Comparison of ENCODE assay signal across 8 cellular contexts in genomic region chr15:41492597-41493204, GRCh38. TPM values are rescaled to one million over a fixed set of nuclear protein-coding genes. Genes with fewer than 3 reads are reported as not detected.
DNase-seq lines count a peak whose midpoint lies in the region; ATAC-seq and TF ChIP-seq lines count a peak whose summit lies in the region.

No MANE protein-coding gene starts in this region.

- no peak for ATAC-seq in naive thymus-derived CD4-positive, alpha-beta T cell
- ATAC-seq in GM19452 (IDR thresholded peaks at IDR 0.05; ENCODE audit: unreplicated experiment) = no peak

- CTCF ChIA-PET in naive thymus-derived CD4-positive, alpha-beta T cell (lab: Charles Lee) = interaction anchor here (0.6 kb wide), 1 partner anchor 11 kb away, joined by 3 read pairs; no protein-coding TSS in a partner anchor
- CTCF ChIA-PET in HEK293T (lab: Yijun Ruan, JAX) = interaction anchor here (0.5 to 0.7 kb wide), 3 partner anchors 40 to 250 kb away, joined by 3 to 6 read pairs (median 3); no protein-coding TSS in a partner anchor

- DNase-seq in BE2C (no peak), breast epithelium (ENCODE audit: low spot score in 2 of 2) (no peak), middle frontal gyrus (ENCODE audit: extremely low spot score, low spot score) (no peak), EL (no peak), HEK293T (ENCODE audit: extremely low spot score) (no peak)
- DNase-seq in naive thymus-derived CD4-positive, alpha-beta T cell = no peak

- POLR2A ChIA-PET in naive thymus-derived CD4-positive, alpha-beta T cell (lab: Charles Lee) = interaction anchor here (0.6 to 1.1 kb wide), 3 partner anchors 13 to 257 kb away, joined by 3 read pairs; partner anchors contain the start of gene MGA
- POLR2A ChIA-PET in HEK293T (lab: Yijun Ruan, JAX) = interaction anchor here (0.7 to 1.4 kb wide), 12 partner anchors 8 to 60 kb away, joined by 3 to 8 read pairs (median 4); partner anchors contain the start of genes LTK and RPAP1

- H3K4me1 Mint-ChIP-seq in naive thymus-derived CD4-positive, alpha-beta T cell = peaks cover 6 to 39% (median 11%) of the 10 kb centered on the region in 7 donors

- WGBS in HUES64 = 14% methylated on average over 15 of the region's 15 CpGs

- peak overlapping the region in 4 of 9 donors; percentile 26 to 62 (median 57) for H3K27ac Mint-ChIP-seq in naive thymus-derived CD4-positive, alpha-beta T cell

- H3K9me3 Mint-ChIP-seq in naive thymus-derived CD4-positive, alpha-beta T cell = peaks cover 0 to 2% (median 0%) of the 10 kb centered on the region in 11 donors

- H3K36me3 ChIP-seq in BE2C (no peaks in the 10 kb centered on the region), HUES64 (ENCODE audit: insufficient read depth, low read length) (no peaks in the 10 kb centered on the region), breast epithelium (no peaks in the 10 kb centered on the region)
- no peaks in the 10 kb centered on the region for H3K36me3 ChIP-seq in naive thymus-derived CD4-positive, alpha-beta T cell (ENCODE audit: control insufficient read depth in 2 of 3, insufficient read depth in 3 of 3, low read length in 3 of 3)

- TF ChIP-seq POLR2A in breast epithelium (IDR thresholded peaks at IDR 0.05) = no peak

- peak overlapping the region; percentile 74 to 91 (median 87) for H3K4me3 Mint-ChIP-seq in naive thymus-derived CD4-positive, alpha-beta T cell

- H3K9me3 ChIP-seq in BE2C = no peaks in the 10 kb centered on the region
- no peaks in the 10 kb centered on the region for H3K9me3 ChIP-seq in HUES64 (ENCODE audit: insufficient read depth, low read depth, low read length)
- no peaks in the 10 kb centered on the region for H3K9me3 ChIP-seq in breast epithelium
- no peaks in the 10 kb centered on the region for H3K9me3 ChIP-seq in naive thymus-derived CD4-positive, alpha-beta T cell (ENCODE audit: control insufficient read depth in 2 of 3, low read length in 3 of 3)

- H3K9ac ChIP-seq in HUES64 (ENCODE audit: low read depth, low read length) = no peak overlapping the region

- H3K4me1 ChIP-seq in BE2C = peaks cover 5% of the 10 kb centered on the region
- H3K4me1 ChIP-seq in HUES64 (ENCODE audit: insufficient read depth, low read length) = peaks cover 5% of the 10 kb centered on the region
- H3K4me1 ChIP-seq in breast epithelium = peaks cover 9 to 14% of the 10 kb centered on the region in 2 donors
- H3K4me1 ChIP-seq in naive thymus-derived CD4-positive, alpha-beta T cell (ENCODE audit: control insufficient read depth in 2 of 2, insufficient read depth in 2 of 2, low read length in 2 of 2) = peaks cover 11 to 20% of the 10 kb centered on the region in 2 donors

- peaks cover 0 to 4% (median 0%) of the 10 kb centered on the region in 5 donors for H3K36me3 Mint-ChIP-seq in naive thymus-derived CD4-positive, alpha-beta T cell

- H3K27me3 Mint-ChIP-seq in naive thymus-derived CD4-positive, alpha-beta T cell = peaks cover 30 to 40% (median 35%) of the 10 kb centered on the region in 5 donors

- H3K27ac ChIP-seq in HUES64 (ENCODE audit: low read depth, low read length) = no peak overlapping the region
- H3K27ac ChIP-seq in breast epithelium = peak overlapping the region in 1 of 2 donors; percentile 49
- peak overlapping the region; percentile 29 for H3K27ac ChIP-seq in naive thymus-derived CD4-positive, alpha-beta T cell (ENCODE audit: low read depth, low read length)

- peaks cover 5% of the 10 kb centered on the region for H3K27me3 ChIP-seq in BE2C
- peaks cover 75% of the 10 kb centered on the region for H3K27me3 ChIP-seq in HUES64 (ENCODE audit: insufficient read depth, low read length)
- H3K27me3 ChIP-seq in breast epithelium = peaks cover 7 to 25% of the 10 kb centered on the region in 2 donors
- peaks cover 0 to 8% of the 10 kb centered on the region in 2 donors for H3K27me3 ChIP-seq in naive thymus-derived CD4-positive, alpha-beta T cell (ENCODE audit: control insufficient read depth in 2 of 2, insufficient read depth in 2 of 2, low read length in 2 of 2)

- H3K4me3 ChIP-seq in BE2C (ENCODE audit: low read depth, low read length) (peak overlapping the region; percentile 70), HUES64 (ENCODE audit: low read length) (peak overlapping the region; percentile 59), breast epithelium (peak overlapping the region; percentile 55 to 84 (median 67))
- peak overlapping the region; percentile 70 for H3K4me3 ChIP-seq in naive thymus-derived CD4-positive, alpha-beta T cell (ENCODE audit: low read length)

- intact Hi-C loops in breast epithelium (cut with DNase I; ENCODE audit: low total_unique reads) = no loop called here
- intact Hi-C loops in naive thymus-derived CD4-positive, alpha-beta T cell (cut with micrococcal nuclease) = loop anchor here (1.0 to 10.0 kb wide), 5 partner anchors 10 to 925 kb away; partner anchors contain the start of genes CCDC32 (in 1 of the 2), RPAP1 (in 1 of the 2), RPUSD2 (in 1 of the 2) and RTF1 (in 1 of the 2)

- no peak for TF ChIP-seq CTCF in BE2C (IDR thresholded peaks at IDR 0.05; ENCODE audit: low read depth, low read length)
- no peak for TF ChIP-seq CTCF in breast epithelium (IDR thresholded peaks at IDR 0.05)

TF ChIP-seq in HEK293T, 16 proteins besides CTCF, POLR2A, EP300 and RAD21:
- TF ChIP-seq HDGF (IDR thresholded peaks at IDR 0.05; ENCODE audit: borderline replicate concordance) = no peak
- no peak for TF ChIP-seq NFRKB (IDR thresholded peaks at IDR 0.05)
- no peak for TF ChIP-seq BHLHE40 (IDR thresholded peaks at IDR 0.05; ENCODE audit: borderline replicate concordance)
- no peak for TF ChIP-seq SUZ12 (IDR thresholded peaks at IDR 0.05)
- TF ChIP-seq FOXM1 (IDR thresholded peaks at IDR 0.05; ENCODE audit: borderline replicate concordance) = no peak
- TF ChIP-seq ZNF384 (IDR thresholded peaks at IDR 0.05) = no peak
- TF ChIP-seq FOXK2 (IDR thresholded peaks at IDR 0.05) = no peak
- TF ChIP-seq CTBP1 (IDR thresholded peaks at IDR 0.05; ENCODE audit: borderline replicate concordance) = no peak
- TF ChIP-seq FOXA1 (IDR thresholded peaks at IDR 0.05) = no peak
- no peak for TF ChIP-seq ELF4 (IDR thresholded peaks at IDR 0.05)
- no peak for TF ChIP-seq LEF1 (IDR thresholded peaks at IDR 0.05; ENCODE audit: borderline replicate concordance)
- no peak for TF ChIP-seq SP1 (IDR thresholded peaks at IDR 0.05)
- no peak for TF ChIP-seq PKNOX1 (IDR thresholded peaks at IDR 0.05)
- no peak for TF ChIP-seq ARNT (IDR thresholded peaks at IDR 0.05)
- TF ChIP-seq TARDBP (IDR thresholded peaks at IDR 0.05) = no peak
- TF ChIP-seq L3MBTL2 (conservative IDR thresholded peaks at IDR 0.05) = no peak

RNA-seq across cellular contexts. Expression of gene ITPKA, which starts 1.0 kb away (rescaled TPM):
- 0.63 TPM for polyA plus RNA-seq in BE2C (2012; ENCODE audit: insufficient read depth, insufficient read length, low read depth)
- polyA plus RNA-seq in HUES64 (2013, experiment 1 of 2) = 0.25 TPM
- polyA plus RNA-seq in HUES64 (2013, experiment 2 of 2) = 0.38 TPM
- under 1 TPM in 1 of 3 donors, not detected in 2; 0.15 TPM for total RNA-seq in breast epithelium
- under 1 TPM in 2 of 5 experiments, not detected in 3; 0.20 to 0.97 TPM for total RNA-seq in naive thymus-derived CD4-positive, alpha-beta T cell
- polyA plus RNA-seq in naive thymus-derived CD4-positive, alpha-beta T cell = under 1 TPM in 1 of 2 donors, not detected in 1; 0.22 TPM

RNA-seq across cellular contexts. Expression of gene LTK, which starts 20.9 kb away (rescaled TPM):
- 3.8 TPM for polyA plus RNA-seq in BE2C (2012; ENCODE audit: insufficient read depth, insufficient read length, low read depth)
- polyA plus RNA-seq in HUES64 (2013, experiment 1 of 2) = not detected
- polyA plus RNA-seq in HUES64 (2013, experiment 2 of 2) = not detected
- total RNA-seq in breast epithelium = under 1 TPM in 2 of 3 donors, not detected in 1; 0.29 to 0.66 TPM
- total RNA-seq in naive thymus-derived CD4-positive, alpha-beta T cell = 1 to 10 TPM in 2 of 5 experiments, under 1 TPM in 2, not detected in 1; 0.41 to 6.5 (median 1.4) TPM
- polyA plus RNA-seq in naive thymus-derived CD4-positive, alpha-beta T cell = not detected

RNA-seq across cellular contexts. Expression of gene RPAP1, which starts 51.4 kb away (rescaled TPM):
- 71.8 TPM for polyA plus RNA-seq in BE2C (2012; ENCODE audit: insufficient read depth, insufficient read length, low read depth)
- 32.8 TPM for polyA plus RNA-seq in HUES64 (2013, experiment 1 of 2)
- 33.0 TPM for polyA plus RNA-seq in HUES64 (2013, experiment 2 of 2)
- 10 to 100 TPM; 22.7 to 28.2 (median 27.1) TPM for total RNA-seq in breast epithelium
- total RNA-seq in naive thymus-derived CD4-positive, alpha-beta T cell = 10 to 100 TPM; 32.7 to 60.4 (median 43.8) TPM
- 10 to 100 TPM in 1 of 2 donors, 1 to 10 TPM in 1; 8.8 to 23.9 TPM for polyA plus RNA-seq in naive thymus-derived CD4-positive, alpha-beta T cell
